39 cellular contexts compared by ENCODE assay signal in genomic region chrX:151791961-151792360, GRCh38. TPM values are rescaled to one million over a fixed set of nuclear protein-coding genes. Genes with fewer than 3 reads are reported as not detected.
"Had no signal": no experiment of that assay in that cellular context is flagged by ENCODE, and none has a peak within 500 bp of the region (broad histone marks: within the 10 kb centered on the region; RNA-seq: fewer than 3 reads in every experiment).

No MANE protein-coding gene starts in this region.

- DNase-seq: Karpas-422, Kasumi-1, MG63, MM.1S, MV-4-11, NCI-H1048, NCI-H1092, NCI-H1092 treated with DMSO at 0.1 percent for 48 hours, NCI-H1105, NCI-H1105 treated with DMSO at 0.1 percent for 48 hours, NCI-H1417, NCI-H1417 treated with DMSO at 0.1 percent for 48 hours, NCI-H1436, NCI-H1436 treated with DMSO at 0.1 percent for 48 hours, NCI-H146, NCI-H1694, NCI-H1694 treated with DMSO at 0.1 percent for 48 hours, NCI-H187, NCI-H187 treated with DMSO at 0.1 percent for 48 hours, NCI-H1930, NCI-H2029, NCI-H2029 treated with DMSO at 0.1 percent for 48 hours, NCI-H2081, NCI-H2081 treated with DMSO at 0.1 percent for 48 hours, NCI-H2107, NCI-H2171, NCI-H2171 treated with DMSO at 0.1 percent for 48 hours, NCI-H2227 treated with DMSO at 0.1 percent for 48 hours, NCI-H226, NCI-H345, NCI-H446, NCI-H446 treated with DMSO at 0.1 percent for 48 hours, NCI-H510A, NCI-H510A treated with DMSO at 0.1 percent for 48 hours, NCI-H524 had no signal

- H3K36me3 ChIP-seq: MG63 had no signal

- H3K27me3 ChIP-seq: MG63 had no signal

- H3K4me3 ChIP-seq: MG63 had no signal

- H3K9me3 ChIP-seq: MG63 had no signal

RNA-seq across cellular contexts. Expression of gene CNGA2, which starts 57.4 kb away (rescaled TPM):
- total RNA-seq: LHCN-M2, M059J, MCF 10A, NCI-H460 had no signal
